22 cellular contexts compared by ENCODE assay signal in genomic region chr2:50838316-50838715, GRCh38.
"Had no signal": no experiment of that assay in that cellular context is flagged by ENCODE, and none has a peak within 500 bp of the region (broad histone marks: within the 10 kb centered on the region; RNA-seq: fewer than 3 reads in every experiment).

No MANE protein-coding gene starts in this region.

- DNase-seq: activated CD4-positive, alpha-beta T cell treated with anti-CD3 and anti-CD28 coated beads for 48 hours; activated CD4-positive, alpha-beta T cell treated with anti-CD3 and anti-CD28 coated beads, Interleukin-2, amount 50 U/mL, for 48 hours; activated CD8-positive, alpha-beta memory T cell treated with anti-CD3 and anti-CD28 coated beads for 24 hours; activated effector memory CD4-positive, alpha-beta T cell treated with anti-CD3 and anti-CD28 coated beads, Interleukin-2, amount 50 U/mL, for 16 hours; activated naive CD4-positive, alpha-beta T cell treated with anti-CD3 and anti-CD28 coated beads, Interleukin-2, amount 10 ng/mL, durations not matched to agents 7 days and 5 days; activated naive CD8-positive, alpha-beta T cell treated with anti-CD3 and anti-CD28 coated beads, Interleukin-2, amount 10 ng/mL, durations not matched to agents 7 days and 5 days; caudate nucleus; head of caudate nucleus; hippocampal formation; left ventricle myocardium inferior; mucosa of descending colon; ovary; right lobe of liver; stimulated activated CD4-positive, alpha-beta T cell treated with anti-CD3 and anti-CD28 coated beads, Interleukin-4, amount 100 ng/mL, for 1 hour; stimulated activated naive CD8-positive, alpha-beta T cell treated with anti-CD3 and anti-CD28 coated beads, Interleukin-15, Interleukin-2, amounts not matched to agents 100 U/mL and 50 U/mL, for 24 hours; testis; trophoblast cell had no signal

- H3K27ac ChIP-seq: gastroesophageal sphincter, left ventricle myocardium inferior, ovary, right lobe of liver, testis, VCaP had no signal

- ATAC-seq: activated CD4-positive, CD25-positive, alpha-beta regulatory T cell treated with anti-CD3 and anti-CD28 coated beads, Interleukin-2, amount 50 U/mL, for 24 hours; gastroesophageal sphincter; mucosa of descending colon; natural killer cell treated with Interleukin-12 subunit alpha and Interleukin-12 subunit beta and Interleukin-15 and Interleukin-18, amount 100 ng/mL, for 72 hours; right lobe of liver; stimulated activated naive CD8-positive, alpha-beta T cell treated with anti-CD3 and anti-CD28 coated beads, Interleukin-15, Interleukin-2, amounts not matched to agents 100 U/mL and 50 U/mL, for 24 hours had no signal

- H3K4me1 ChIP-seq: gastroesophageal sphincter, left ventricle myocardium inferior, right lobe of liver, testis had no signal

- H3K36me3 ChIP-seq: gastroesophageal sphincter, left ventricle myocardium inferior, ovary, right lobe of liver had no signal

- H3K27me3 ChIP-seq: gastroesophageal sphincter, ovary, right lobe of liver, testis had no signal

- H3K9me3 ChIP-seq: gastroesophageal sphincter, left ventricle myocardium inferior, mucosa of descending colon, ovary, right lobe of liver, testis had no signal

- H3K4me3 ChIP-seq: gastroesophageal sphincter, left ventricle myocardium inferior, lung, mucosa of descending colon, ovary, right lobe of liver, testis had no signal
